ENCODE assay signal across 8 cellular contexts in genomic region chr6:24909281-24910216, GRCh38. TPM values are rescaled to one million over a fixed set of nuclear protein-coding genes. Genes with fewer than 3 reads are reported as not detected.
DNase-seq lines count a peak whose midpoint lies in the region; ATAC-seq and TF ChIP-seq lines count a peak whose summit lies in the region.

No MANE protein-coding gene starts in this region.

- POLR2A ChIA-PET in OCI-LY7 (lab: Charles Lee), result interaction anchor here (0.7 to 7.3 kb wide), 19 partner anchors 9 to 82 kb away, joined by 3 to 90 read pairs (median 5); partner anchors contain the start of gene RIPOR2

- H4K20me1 ChIP-seq in OCI-LY7 (ENCODE audit: insufficient read depth, low read length), result no peaks in the 10 kb centered on the region

- 56 to 60% methylated on average over 16 to 19 of the region's 20 CpGs for WGBS in gastroesophageal sphincter (ENCODE audit: low coverage in 1 of 2), 2 donors

- H3K4me2 ChIP-seq in OCI-LY7 (ENCODE audit: low read length), result peak overlapping the region; percentile 89

- TF ChIP-seq CTCF in GM06990 (IDR thresholded peaks at IDR 0.05; ENCODE audit: insufficient read depth, low read length, poor library complexity, severe bottlenecking), result no peak
- no peak for TF ChIP-seq CTCF in OCI-LY7 (conservative IDR thresholded peaks at IDR 0.05; ENCODE audit: low read length)
- TF ChIP-seq CTCF in gastroesophageal sphincter (IDR thresholded peaks at IDR 0.05), result no peak

- H3K4me1 ChIP-seq in OCI-LY7 (ENCODE audit: insufficient read depth, low read length, poor library complexity, severe bottlenecking), result peaks cover 80% of the 10 kb centered on the region
- H3K4me1 ChIP-seq in gastroesophageal sphincter, result peaks cover 0 to 37% (median 6%) of the 10 kb centered on the region in 3 donors

- H3K36me3 ChIP-seq in GM06990 (ENCODE audit: control insufficient read depth, insufficient read depth, low read length), result no peaks in the 10 kb centered on the region
- peaks cover 17% of the 10 kb centered on the region for H3K36me3 ChIP-seq in OCI-LY7 (ENCODE audit: insufficient read depth, low read length)
- no peaks in the 10 kb centered on the region for H3K36me3 ChIP-seq in gastroesophageal sphincter

- H3K27ac ChIP-seq in OCI-LY7 (ENCODE audit: low read depth, low read length, poor library complexity, severe bottlenecking) (peak overlapping the region; percentile 95), gastroesophageal sphincter (peak overlapping the region in 3 of 4 donors; percentile 5 to 68 (median 55))

- intact Hi-C loops in OCI-LY7 (cut with micrococcal nuclease; ENCODE audit: unreplicated experiment), result loop anchor here (1.0 to 2.0 kb wide), 4 partner anchors 19 to 83 kb away; no protein-coding TSS in a partner anchor
- intact Hi-C loops in left colon (cut with DNase I, micrococcal nuclease), result no loop called here

- no peaks in the 10 kb centered on the region for H3K27me3 ChIP-seq in GM06990 (replicated peaks; ENCODE audit: control insufficient read depth, insufficient read depth, low read length)
- peaks cover 43% of the 10 kb centered on the region for H3K27me3 ChIP-seq in gastroesophageal sphincter

- no peaks in the 10 kb centered on the region for H3K9me3 ChIP-seq in OCI-LY7 (ENCODE audit: low read length)
- no peaks in the 10 kb centered on the region for H3K9me3 ChIP-seq in gastroesophageal sphincter

- ATAC-seq in gastroesophageal sphincter (no peak), left colon (no peak)

- H3K9me2 ChIP-seq in OCI-LY7 (ENCODE audit: insufficient read depth, low read length), result no peaks in the 10 kb centered on the region

- CTCF ChIA-PET in OCI-LY7 (lab: Charles Lee; ENCODE audit: unreplicated experiment), result interaction anchor here (0.6 to 3.7 kb wide), 11 partner anchors 9 to 123 kb away, joined by 3 to 19 read pairs (median 4); no protein-coding TSS in a partner anchor

- DNase-seq in GM06990 (ENCODE audit: extremely low read depth, insufficient read length), result no peak
- DNase-seq in OCI-LY7 (ENCODE audit: low spot score), result peak; percentile 69
- peak; percentile 61 for DNase-seq in retina
- no peak for DNase-seq in NCI-H187 (lab: John Stamatoyannopoulos, UW)
- no peak for DNase-seq in stimulated activated CD4-positive, alpha-beta T cell treated with anti-CD3 and anti-CD28 coated beads, Interleukin-15, amount 100 ng/mL, for 24 hours
- DNase-seq in MV-4-11 (lab: John Stamatoyannopoulos, UW), result no peak
- no peak for DNase-seq in left colon

- peak overlapping the region; percentile 12; the same call in 1 of the 2 replicates for H2AFZ ChIP-seq in OCI-LY7 (ENCODE audit: low read length)

- BruUV-seq in OCI-LY7 (replicated peaks; lab: Mats Ljungman, UMichigan), result no TSS peak

- H3K4me3 ChIP-seq in GM06990 (replicated peaks; ENCODE audit: low read depth, low read length) (peak overlapping the region; percentile 63), OCI-LY7 (ENCODE audit: low read depth, low read length, poor library complexity, severe bottlenecking) (peak overlapping the region; percentile 75), gastroesophageal sphincter (peak overlapping the region in 1 of 2 donors; percentile 62)

- TF ChIP-seq POLR2A in gastroesophageal sphincter (IDR thresholded peaks at IDR 0.05), result no peak

- TF ChIP-seq EP300 in gastroesophageal sphincter (IDR thresholded peaks at IDR 0.05), result no peak

- peaks cover 48% of the 10 kb centered on the region; the same call in 1 of the 2 replicates for H3K79me2 ChIP-seq in OCI-LY7 (ENCODE audit: insufficient read depth, low read depth, low read length)

RNA-seq across cellular contexts. Expression of gene RIPOR2, which starts 26.2 kb away (rescaled TPM):
- total RNA-seq in OCI-LY7 (2014; rRNA removed; shearing (Covaris generic)), result 18.0 and 18.7 TPM in 2 replicates
- total RNA-seq in OCI-LY7 (2022), result 28.5 and 28.9 TPM in 2 replicates
- 10 to 100 TPM in 1 of 4 donors, 1 to 10 TPM in 3; 1.7 to 14.9 (median 4.2) TPM for total RNA-seq in gastroesophageal sphincter
- total RNA-seq in left colon, result 1 to 10 TPM; 1.7 to 2.8 TPM

Comparison
In these comparisons a context has a peak if more than half of its experiments do, and no peak if none do; other contexts are left out.
1. DNase-seq: peak in OCI-LY7 (single experiment) and retina (single experiment); none in GM06990 (single experiment), NCI-H187 (0 of 2), stimulated activated CD4-positive, alpha-beta T cell treated with anti-CD3 and anti-CD28 coated beads, Interleukin-15, amount 100 ng/mL, for 24 hours (single experiment), MV-4-11 (single experiment) and left colon (0 of 2).